Comparison of ENCODE assay signal across 10 cellular contexts in genomic region chr7:41817386-41817785, GRCh38.
A peak's percentile ranks its signal among the peaks of the same experiment; 100 is the strongest.
DNase-seq lines count a peak whose midpoint lies in the region; ATAC-seq and TF ChIP-seq lines count a peak whose summit lies in the region.
"Had no signal": no experiment of that assay in that cellular context is flagged by ENCODE, and none has a peak within 500 bp of the region (broad histone marks: within the 10 kb centered on the region; RNA-seq: fewer than 3 reads in every experiment).

No MANE protein-coding gene starts in this region.

- WGBS in heart right ventricle, 2 donors = 83 to 85% methylated on average over 2 of the region's 2 CpGs
- 69 to 87% (median 77%) methylated on average over 2 of the region's 2 CpGs for WGBS in stomach, 5 donors

- DNase-seq in A673 (ENCODE audit: low spot score) = no peak
- DNase-seq in activated naive CD8-positive, alpha-beta T cell treated with anti-CD3 and anti-CD28 coated beads, Interleukin-2, amount 50 U/mL, for 24 hours = peak; percentile 17
- no peak for DNase-seq in heart right ventricle
- DNase-seq in COLO668 (lab: John Stamatoyannopoulos, UW; ENCODE audit: unreplicated experiment) = no peak
- DNase-seq in stomach = no peak
- DNase-seq: hypothalamus, thyroid gland had no signal

- peaks cover 21% of the 10 kb centered on the region for H3K9me3 Mint-ChIP-seq in activated naive CD8-positive, alpha-beta T cell treated with anti-CD3 and anti-CD28 coated beads, Interleukin-2, amount 50 U/mL, for 24 hours

- BruUV-seq in A673 (replicated peaks; lab: Mats Ljungman, UMichigan) = no TSS peak

- H3K4me3 Mint-ChIP-seq in activated naive CD8-positive, alpha-beta T cell treated with anti-CD3 and anti-CD28 coated beads, Interleukin-2, amount 50 U/mL, for 24 hours = no peak overlapping the region

- ATAC-seq in GM18909 (IDR thresholded peaks at IDR 0.05; ENCODE audit: poor library complexity, unreplicated experiment) (peak; percentile 64), HG03521 (IDR thresholded peaks at IDR 0.05; ENCODE audit: unreplicated experiment) (peak; percentile 77), GM18517 (IDR thresholded peaks at IDR 0.05; ENCODE audit: unreplicated experiment) (no peak), heart right ventricle (no peak)
- peak; percentile 91 for ATAC-seq in activated naive CD8-positive, alpha-beta T cell treated with anti-CD3 and anti-CD28 coated beads, Interleukin-2, amount 50 U/mL, for 24 hours

- H3K27me3 ChIP-seq in A673 (replicated peaks; ENCODE audit: insufficient read depth, low read depth, low read length, poor library complexity) (no peaks in the 10 kb centered on the region), heart right ventricle (peaks cover 0 to 5% (median 0%) of the 10 kb centered on the region in 7 donors), stomach (no peaks in the 10 kb centered on the region)
- H3K27me3 ChIP-seq: thyroid gland had no signal

- H3K36me3 Mint-ChIP-seq in activated naive CD8-positive, alpha-beta T cell treated with anti-CD3 and anti-CD28 coated beads, Interleukin-2, amount 50 U/mL, for 24 hours (ENCODE audit: low read depth) = no peaks in the 10 kb centered on the region

- H3K36me3 ChIP-seq in A673 (ENCODE audit: insufficient read depth, low read length, poor library complexity, severe bottlenecking) (peaks cover 6% of the 10 kb centered on the region), heart right ventricle (no peaks in the 10 kb centered on the region), stomach (no peaks in the 10 kb centered on the region)
- H3K36me3 ChIP-seq: thyroid gland had no signal

- H3K27me3 Mint-ChIP-seq in activated naive CD8-positive, alpha-beta T cell treated with anti-CD3 and anti-CD28 coated beads, Interleukin-2, amount 50 U/mL, for 24 hours = peaks cover 9% of the 10 kb centered on the region

- intact Hi-C loops in A673 (cut with micrococcal nuclease; ENCODE audit: unreplicated experiment) (no loop called here), heart right ventricle (cut with DNase I) (no loop called here), stomach (cut with DNase I; ENCODE audit: low total_unique reads) (no loop called here)

- H3K4me1 ChIP-seq in A673 (ENCODE audit: insufficient read depth, low read length, poor library complexity, severe bottlenecking) (peaks cover 30% of the 10 kb centered on the region), heart right ventricle (peaks cover 0 to 7% (median 0%) of the 10 kb centered on the region in 9 donors), stomach (no peaks in the 10 kb centered on the region)
- H3K4me1 ChIP-seq: thyroid gland had no signal

- TF ChIP-seq POLR2A in stomach (IDR thresholded peaks at IDR 0.05) = no peak

- H3K27ac Mint-ChIP-seq in activated naive CD8-positive, alpha-beta T cell treated with anti-CD3 and anti-CD28 coated beads, Interleukin-2, amount 50 U/mL, for 24 hours = no peak overlapping the region

- TF ChIP-seq EP300 in stomach (IDR thresholded peaks at IDR 0.05) = no peak

- H3K9me3 ChIP-seq in A673 (ENCODE audit: low read depth, low read length, poor library complexity, severe bottlenecking) (peaks cover 13% of the 10 kb centered on the region), heart right ventricle (peaks cover 0 to 16% (median 0%) of the 10 kb centered on the region in 11 donors), stomach (peaks cover 0 to 6% (median 0%) of the 10 kb centered on the region in 4 donors)
- H3K9me3 ChIP-seq: thyroid gland had no signal

- POLR2A ChIA-PET in A673 (lab: Charles Lee; ENCODE audit: low non-redundant PET) = interaction anchor here (0.6 kb wide), 1 partner anchor 1636 kb away, joined by 3 read pairs; no protein-coding TSS in a partner anchor

- TF ChIP-seq CTCF in A673 (conservative IDR thresholded peaks at IDR 0.05; ENCODE audit: low read depth, low read length) = no peak
- TF ChIP-seq CTCF in heart right ventricle (IDR thresholded peaks at IDR 0.05) = no peak
- no peak for TF ChIP-seq CTCF in stomach (IDR thresholded peaks at IDR 0.05)

- CTCF ChIA-PET in A673 (lab: Charles Lee) = no interaction called here

- no peak overlapping the region for H3K4me3 ChIP-seq in A673 (ENCODE audit: low read depth, low read length, poor library complexity, severe bottlenecking)
- no peak overlapping the region for H3K4me3 ChIP-seq in heart right ventricle
- no peak overlapping the region for H3K4me3 ChIP-seq in stomach
- H3K4me3 ChIP-seq: thyroid gland had no signal

- H3K27ac ChIP-seq in A673 (ENCODE audit: low read depth, low read length, poor library complexity, severe bottlenecking) (peak overlapping the region; percentile 56), heart right ventricle (no peak overlapping the region), stomach (no peak overlapping the region)
- H3K27ac ChIP-seq: thyroid gland had no signal

- peaks cover 25% of the 10 kb centered on the region for H3K4me1 Mint-ChIP-seq in activated naive CD8-positive, alpha-beta T cell treated with anti-CD3 and anti-CD28 coated beads, Interleukin-2, amount 50 U/mL, for 24 hours

Comparison
In these comparisons a context has a peak if more than half of its experiments do, and no peak if none do; other contexts are left out.
1. ATAC-seq: peak in GM18909 (single experiment), HG03521 (single experiment) and activated naive CD8-positive, alpha-beta T cell treated with anti-CD3 and anti-CD28 coated beads, Interleukin-2, amount 50 U/mL, for 24 hours (single experiment); none in GM18517 (single experiment) and heart right ventricle (0 of 8).